In the genomic region with DNA sequence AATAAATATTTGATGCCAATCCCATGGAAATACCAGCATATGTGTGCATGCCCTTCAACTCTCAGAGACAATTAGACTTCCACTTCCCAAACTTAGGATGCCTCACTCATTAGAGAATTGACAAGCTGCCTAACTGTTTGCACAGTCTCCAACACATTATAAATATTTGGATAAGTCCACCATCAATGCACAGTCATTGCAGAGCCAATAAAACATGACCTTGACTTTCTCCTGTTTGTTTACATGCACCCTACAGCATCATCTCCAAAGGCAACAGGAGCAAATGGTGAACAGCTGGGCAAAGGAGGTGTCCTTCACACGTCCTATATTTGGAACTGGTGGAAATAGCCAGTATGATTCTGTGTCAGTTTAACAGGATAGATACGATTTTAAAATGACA, we compare ENCODE assay signal across 19 cellular contexts.
DNase-seq lines count a peak whose midpoint lies in the region; ATAC-seq, FAIRE-seq and TF ChIP-seq lines count a peak whose summit lies in the region.
"Had no signal": no experiment of that assay in that cellular context is flagged by ENCODE, and none has a peak within 500 bp of the region (broad histone marks: within the 10 kb centered on the region; RNA-seq: fewer than 3 reads in every experiment).

No MANE protein-coding gene starts in this region.

- H4K20me1 ChIP-seq in HepG2 (ENCODE audit: insufficient read depth, low read length), result no peaks in the 10 kb centered on the region
- H4K20me1 ChIP-seq: BLaER1 had no signal

- H3K36me3 ChIP-seq in HepG2 (replicated peaks in 1 of 2; ENCODE audit: control insufficient read depth in 1 of 2, insufficient read depth in 2 of 2, low read length in 2 of 2) (no peaks in the 10 kb centered on the region), right lobe of liver (no peaks in the 10 kb centered on the region)
- H3K36me3 ChIP-seq: BLaER1, HAP-1 had no signal

- peak; percentile 4 for DNase-seq in HepG2 (ENCODE audit: low spot score)
- DNase-seq in right lobe of liver, result no peak
- peak; percentile 20 for DNase-seq in NCI-H69 (lab: John Stamatoyannopoulos, UW)
- peak; percentile 3 for DNase-seq in SHP77 treated with DMSO at 0.1 percent for 48 hours (lab: John Stamatoyannopoulos, UW)
- DNase-seq in coronary artery (ENCODE audit: low spot score), result no peak
- DNase-seq: Caco-2; CD4-positive, CD25-positive, alpha-beta regulatory T cell; CD8-positive, alpha-beta T cell; DMS53; GF-D8; GOT3; HFFc6 had no signal

- intact Hi-C loops in HepG2 (cut with micrococcal nuclease; ENCODE audit: unreplicated experiment) (no loop called here), right lobe of liver (cut with DNase I) (no loop called here)

- POLR2A ChIA-PET in HepG2 (lab: Yijun Ruan, JAX), result no interaction called here

- no peak for FAIRE-seq in HepG2 (lab: Jason Lieb, UNC)
- FAIRE-seq: GM12891, GM18507, H54 had no signal

- no peak overlapping the region for H3K27ac ChIP-seq in HepG2 (ENCODE audit: extremely low read length, insufficient read depth, low read length)
- no peak overlapping the region for H3K27ac ChIP-seq in right lobe of liver
- no peak overlapping the region for H3K27ac ChIP-seq in coronary artery
- H3K27ac ChIP-seq: BLaER1, C4-2B had no signal

- H3K4me3 ChIP-seq in HepG2 (replicated peaks in 1 of 3; ENCODE audit: insufficient read depth in 1 of 3, low read depth in 2 of 3, low read length in 3 of 3) (no peak overlapping the region), right lobe of liver (no peak overlapping the region), coronary artery (no peak overlapping the region)
- H3K4me3 ChIP-seq: BLaER1, HAP-1 had no signal

- BruUV-seq in HepG2 (replicated peaks; lab: Mats Ljungman, UMichigan), result no TSS peak

- no peak overlapping the region for H2AFZ ChIP-seq in HepG2 (ENCODE audit: low read length)

- H3K4me1 ChIP-seq in HepG2 (ENCODE audit: insufficient read depth, low read length) (no peaks in the 10 kb centered on the region), right lobe of liver (no peaks in the 10 kb centered on the region)
- H3K4me1 ChIP-seq: BLaER1, Caco-2, HAP-1 had no signal

- H3K9ac ChIP-seq in HepG2 (ENCODE audit: insufficient read depth, low read depth, low read length), result no peak overlapping the region
- H3K9ac ChIP-seq: BLaER1 had no signal

- no peak for TF ChIP-seq EP300 in HepG2 (IDR thresholded peaks at IDR 0.05; ENCODE audit: low read depth in 2 of 2, low read length in 2 of 2)
- TF ChIP-seq EP300 in HepG2 (CRISPR knock-in tag; IDR thresholded peaks at IDR 0.05; ENCODE audit: borderline replicate concordance), result no peak

- ATAC-seq in HepG2 (no peak), right lobe of liver (no peak), GM21786 (IDR thresholded peaks at IDR 0.05; ENCODE audit: unreplicated experiment) (no peak)
- ATAC-seq: CD8-positive, alpha-beta T cell had no signal

- TF ChIP-seq CTCF in HepG2 (CRISPR knock-in tag; IDR thresholded peaks at IDR 0.05) (no peak), right lobe of liver (IDR thresholded peaks at IDR 0.05) (no peak), coronary artery (IDR thresholded peaks at IDR 0.05) (no peak)

- CTCF ChIA-PET in HepG2 (lab: Yijun Ruan, JAX; ENCODE audit: low intra/inter-chr PET ratio, low total read pairs), result no interaction called here

- peaks cover 9% of the 10 kb centered on the region; the same call in 1 of the 2 replicates for H3K9me3 ChIP-seq in HepG2 (ENCODE audit: low read length)
- H3K9me3 ChIP-seq in right lobe of liver, result no peaks in the 10 kb centered on the region
- H3K9me3 ChIP-seq: BLaER1, Caco-2, HAP-1 had no signal

- H3K79me2 ChIP-seq in HepG2 (ENCODE audit: insufficient read depth, low read length), result no peaks in the 10 kb centered on the region

- 7% methylated on average over 2 of the region's 2 CpGs for WGBS in HepG2 (ENCODE audit: low lambda C conversion rate)
- 6% methylated on average over 2 of the region's 2 CpGs for WGBS in right lobe of liver (ENCODE audit: insufficient coverage, low coverage, low lambda C conversion rate, missing lambda C conversion rate)

- in situ Hi-C loops in HepG2 (cut with HindIII; ENCODE audit: extremely low pct_ligation_motif_present, low pct_unique_long_range_greater_than_20kb), result no loop called here

- no peak overlapping the region for H3K4me2 ChIP-seq in HepG2 (ENCODE audit: low read depth, low read length)
- H3K4me2 ChIP-seq: BLaER1 had no signal

- TF ChIP-seq POLR2A in HepG2 (IDR thresholded peaks at IDR 0.05; ENCODE audit: insufficient read depth in 1 of 2, low read depth in 2 of 2, low read length in 2 of 2) (no peak), right lobe of liver (IDR thresholded peaks at IDR 0.05) (no peak)

- no peak for TF ChIP-seq RAD21 in HepG2 (CRISPR knock-in tag; IDR thresholded peaks at IDR 0.05)

- H3K27me3 ChIP-seq in HepG2 (ENCODE audit: control insufficient read depth in 1 of 2, insufficient read depth in 2 of 2, low read length in 2 of 2) (no peaks in the 10 kb centered on the region; a peak in 1 of 5 replicates), right lobe of liver (no peaks in the 10 kb centered on the region)
- H3K27me3 ChIP-seq: BLaER1 had no signal

TF ChIP-seq in HepG2, 621 proteins besides CTCF, POLR2A, EP300 and RAD21:
- TF ChIP-seq RFX3 (CRISPR knock-in tag; IDR thresholded peaks at IDR 0.05), result no peak
- TF ChIP-seq TBX3 (IDR thresholded peaks at IDR 0.05; ENCODE audit: borderline replicate concordance), result peak; percentile 45; the same call in 1 of the 2 replicates
- TF ChIP-seq BRCA1 (CRISPR knock-in tag; IDR thresholded peaks at IDR 0.05), result no peak
- TF ChIP-seq ARID5B (CRISPR knock-in tag; IDR thresholded peaks at IDR 0.05), result peak; percentile 26; the same call in 1 of the 2 replicates
- TF ChIP-seq ZNF446 (CRISPR knock-in tag; IDR thresholded peaks at IDR 0.05), result no peak
- peak; percentile 61; the same call in 1 of the 2 replicates for TF ChIP-seq RARA (CRISPR knock-in tag; IDR thresholded peaks at IDR 0.05)
- peak; percentile 50; the same call in 1 of the 2 replicates for TF ChIP-seq FOXA3 (CRISPR knock-in tag; IDR thresholded peaks at IDR 0.05)
- no peak for TF ChIP-seq FOXP1 (IDR thresholded peaks at IDR 0.05)
- peak; percentile 60 for TF ChIP-seq FOXP1 (CRISPR knock-in tag; IDR thresholded peaks at IDR 0.05)
- TF ChIP-seq MED8 (CRISPR knock-in tag; IDR thresholded peaks at IDR 0.05; ENCODE audit: insufficient replicate concordance), result no peak
- peak; percentile 81 for TF ChIP-seq HHEX (CRISPR knock-in tag; IDR thresholded peaks at IDR 0.05)
- TF ChIP-seq TFAP4 (IDR thresholded peaks at IDR 0.05; ENCODE audit: borderline replicate concordance, low read depth), result 0 out of 2 replicates have a peak, but pooled peaks have one; percentile 24
- peak; percentile 40 for TF ChIP-seq TBL1XR1 (IDR thresholded peaks at IDR 0.05; ENCODE audit: borderline replicate concordance, low read length, partially characterized antibody)

Comparison
In these comparisons a context has a peak if more than half of its experiments do, and no peak if none do; other contexts are left out.
1. DNase-seq: peak in HepG2 (single experiment), NCI-H69 (single experiment) and SHP77 treated with DMSO at 0.1 percent for 48 hours (single experiment); none in right lobe of liver (0 of 3) and coronary artery (single experiment).